In genomic region chr19:33306191-33306590, GRCh38 we compare ENCODE assay signal across 17 cellular contexts.
"Had no signal": no experiment of that assay in that cellular context is flagged by ENCODE, and none has a peak within 500 bp of the region (broad histone marks: within the 10 kb centered on the region; RNA-seq: fewer than 3 reads in every experiment).

No MANE protein-coding gene starts in this region.

- H3K9me3 ChIP-seq: lower lobe of right lung, testis had no signal

- H3K27ac ChIP-seq: cardiac muscle cell, lower lobe of right lung, testis had no signal

- FAIRE-seq: TTC549 had no signal

- H3K36me3 ChIP-seq: cardiac muscle cell, lower lobe of right lung had no signal

- H3K4me3 ChIP-seq: cardiac muscle cell, lower lobe of right lung, testis had no signal

- ATAC-seq: activated CD4-positive, alpha-beta T cell treated with anti-CD3 and anti-CD28 coated beads for 36 hours; left colon; lower lobe of right lung; sciatic nerve; stimulated activated effector memory CD8-positive, alpha-beta T cell treated with anti-CD3 and anti-CD28 coated beads, Interleukin-12 subunit alpha, Interleukin-12 subunit beta, amount 100 ng/mL, for 72 hours; WTC11 had no signal

- DNase-seq: activated CD4-positive, alpha-beta T cell treated with anti-CD3 and anti-CD28 coated beads for 36 hours; activated CD4-positive, alpha-beta T cell treated with anti-CD3 and anti-CD28 coated beads, Interleukin-2, amount 50 U/mL, for 48 hours; activated naive CD8-positive, alpha-beta T cell treated with anti-CD3 and anti-CD28 coated beads for 36 hours; activated T-cell treated with anti-CD3 and anti-CD28 coated beads for 4 hours; amniotic stem cell; dermis blood vessel endothelial cell; foreskin fibroblast; hypothalamus; lower lobe of right lung; stimulated activated CD4-positive, alpha-beta T cell treated with anti-CD3 and anti-CD28 coated beads, Interleukin-4, amount 100 ng/mL, for 24 hours; testis had no signal

- H3K27me3 ChIP-seq: testis had no signal
